11 cellular contexts compared by ENCODE assay signal in the genomic region with DNA sequence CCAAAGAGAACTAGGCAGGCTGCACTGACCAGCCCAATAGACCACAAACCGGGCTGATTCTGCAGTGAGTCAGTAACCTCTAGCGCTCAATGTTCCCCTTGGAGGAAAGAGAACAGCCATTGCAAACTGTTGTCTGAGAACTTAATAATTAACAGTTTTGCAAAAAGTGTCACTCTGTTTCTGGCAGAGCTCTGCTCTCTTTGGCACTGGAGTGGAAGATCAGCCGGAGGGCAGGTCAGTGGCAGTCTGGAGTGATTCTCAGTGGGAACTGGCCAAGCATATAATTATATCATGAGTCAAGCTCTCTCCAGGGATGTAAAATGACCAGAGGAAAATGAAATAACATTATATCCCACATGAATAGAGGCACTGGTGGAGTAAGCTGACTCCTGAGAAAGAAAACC.
A peak's percentile ranks its signal among the peaks of the same experiment; 100 is the strongest.
DNase-seq lines count a peak whose midpoint lies in the region; ATAC-seq, FAIRE-seq and TF ChIP-seq lines count a peak whose summit lies in the region.
"Had no signal": no experiment of that assay in that cellular context is flagged by ENCODE, and none has a peak within 500 bp of the region (broad histone marks: within the 10 kb centered on the region; RNA-seq: fewer than 3 reads in every experiment).

No MANE protein-coding gene starts in this region.

- no peak overlapping the region for H3K4me3 Mint-ChIP-seq in effector memory CD8-positive, alpha-beta T cell

- no peak overlapping the region for H3K9ac ChIP-seq in GM12878 (ENCODE audit: control insufficient read depth, insufficient read depth, low read length)

- H3K4me1 Mint-ChIP-seq in effector memory CD8-positive, alpha-beta T cell (ENCODE audit: low read depth in 2 of 2) = no peaks in the 10 kb centered on the region

- intact Hi-C loops in GM12878 (cut with micrococcal nuclease; ENCODE audit: unreplicated experiment) (no loop called here), tibial artery (cut with DNase I; ENCODE audit: low total_unique reads) (no loop called here)

- FAIRE-seq in GM12878 (lab: Jason Lieb, UNC) = no peak

- 77% methylated on average over 3 of the region's 3 CpGs for WGBS in GM12878 (ENCODE audit: insufficient coverage, insufficient replicate concordance, low lambda C conversion rate, missing lambda C conversion rate)

- H3K9me3 ChIP-seq in GM12878 (replicated peaks; ENCODE audit: control insufficient read depth, insufficient read depth, low read length) (no peaks in the 10 kb centered on the region; the same call in 1 of the 3 replicates), tibial artery (no peaks in the 10 kb centered on the region)
- H3K9me3 ChIP-seq: HAP-1 had no signal

- no peak for TF ChIP-seq RAD21 in GM12878 (IDR thresholded peaks at IDR 0.05; ENCODE audit: insufficient read depth, low read depth, low read length)

- no peaks in the 10 kb centered on the region for H3K36me3 Mint-ChIP-seq in effector memory CD8-positive, alpha-beta T cell (ENCODE audit: insufficient read depth)

- H3K36me3 ChIP-seq in GM12878 (ENCODE audit: control insufficient read depth in 2 of 2, insufficient read depth in 2 of 2, low read length in 1 of 2) (no peaks in the 10 kb centered on the region), kidney epithelial cell (ENCODE audit: control insufficient read depth, insufficient read depth, low read length) (no peaks in the 10 kb centered on the region), tibial artery (no peaks in the 10 kb centered on the region)
- H3K36me3 ChIP-seq: HAP-1 had no signal

- H3K79me2 ChIP-seq in GM12878 (ENCODE audit: control insufficient read depth, insufficient read depth, low read length) = no peaks in the 10 kb centered on the region

- peaks cover 0 to 11% of the 10 kb centered on the region in 2 donors for H3K9me3 Mint-ChIP-seq in effector memory CD8-positive, alpha-beta T cell

- SMC1A ChIA-PET in GM12878 (lab: Charles Lee; ENCODE audit: uncharacterized antibody, unreplicated experiment) = interaction anchor here (1.0 to 2.6 kb wide), 12 partner anchors 19 to 242 kb away, joined by 3 to 10 read pairs (median 4); no protein-coding TSS in a partner anchor

- RAD21 ChIA-PET in GM12878 (lab: Charles Lee; ENCODE audit: unreplicated experiment) = interaction anchor here (0.9 to 1.8 kb wide), 6 partner anchors 13 to 238 kb away, joined by 3 to 6 read pairs (median 3); a partner anchor contains a TSS

- H3K27ac Mint-ChIP-seq in effector memory CD8-positive, alpha-beta T cell = no peak overlapping the region

- H4K20me1 ChIP-seq in GM12878 (ENCODE audit: control insufficient read depth, insufficient read depth) = no peaks in the 10 kb centered on the region

- H3K4me3 ChIP-seq in GM12878 = no peak overlapping the region
- H3K4me3 ChIP-seq in kidney epithelial cell (ENCODE audit: low read depth, low read length) = no peak overlapping the region
- H3K4me3 ChIP-seq in tibial artery = no peak overlapping the region
- H3K4me3 ChIP-seq: dorsolateral prefrontal cortex, HAP-1 had no signal

- peak; percentile 58 for DNase-seq in NCI-H1105 treated with DMSO at 0.1 percent for 48 hours (lab: John Stamatoyannopoulos, UW)
- DNase-seq in NCI-H1105 (lab: John Stamatoyannopoulos, UW) = no peak
- no peak for DNase-seq in GM12878 (ENCODE audit: low read depth, low spot score)
- peak; percentile 96 for DNase-seq in kidney epithelial cell (ENCODE audit: low read depth)
- peak; percentile 47 to 73 for DNase-seq in tibial artery
- no peak for DNase-seq in effector memory CD8-positive, alpha-beta T cell
- no peak for DNase-seq in activated T-cell treated with anti-CD3 and anti-CD28 coated beads for 4 hours
- no peak for DNase-seq in SIG-M5 (lab: John Stamatoyannopoulos, UW)

- no TSS peak for BruUV-seq in GM12878 (replicated peaks; lab: Mats Ljungman, UMichigan)

- H3K4me2 ChIP-seq in GM12878 (ENCODE audit: control insufficient read depth, insufficient read depth) = no peak overlapping the region

- H3K27me3 ChIP-seq in GM12878 (replicated peaks in 1 of 2; ENCODE audit: control insufficient read depth in 2 of 2, insufficient read depth in 2 of 2, low read length in 1 of 2) = no peaks in the 10 kb centered on the region
- H3K27me3 ChIP-seq in kidney epithelial cell (ENCODE audit: control insufficient read depth, insufficient read depth, low read length) = no peaks in the 10 kb centered on the region
- H3K27me3 ChIP-seq in tibial artery = no peaks in the 10 kb centered on the region

- H3K4me1 ChIP-seq in GM12878 (ENCODE audit: control insufficient read depth, insufficient read depth, low read length) (no peaks in the 10 kb centered on the region), tibial artery (peaks cover 0 to 26% (median 6%) of the 10 kb centered on the region in 4 donors)
- H3K4me1 ChIP-seq: HAP-1 had no signal

- H3K27ac ChIP-seq in GM12878 (ENCODE audit: control insufficient read depth, insufficient read depth) (no peak overlapping the region), tibial artery (peak overlapping the region; percentile 37 to 55)
- H3K27ac ChIP-seq: RWPE1 had no signal

- CTCF ChIA-PET in GM12878 (lab: Yijun Ruan, JAX) = interaction anchor here (0.6 to 2.4 kb wide), 10 partner anchors 8 to 270 kb away, joined by 3 to 10 read pairs (median 3); no protein-coding TSS in a partner anchor

- peaks cover 6 to 9% of the 10 kb centered on the region in 2 donors for H3K27me3 Mint-ChIP-seq in effector memory CD8-positive, alpha-beta T cell

- no peak overlapping the region for H2AFZ ChIP-seq in GM12878 (ENCODE audit: control insufficient read depth, low read depth, low read length)

- in situ Hi-C loops in GM12878 (cut with MboI) = no loop called here

- no peak for TF ChIP-seq POLR2A in GM12878 (IDR thresholded peaks at IDR 0.05; ENCODE audit: low read depth, low read length)

- POLR2A ChIA-PET in GM12878 (lab: Charles Lee) = no interaction called here

- ATAC-seq in GM12878 = peak; percentile 58
- ATAC-seq in effector memory CD8-positive, alpha-beta T cell (replicated peaks) = no peak

- TF ChIP-seq EP300 in GM12878 (IDR thresholded peaks at IDR 0.05; ENCODE audit: borderline replicate concordance in 1 of 2, control insufficient read depth in 1 of 2, low read depth in 2 of 2, low read length in 2 of 2) = no peak

- TF ChIP-seq CTCF in GM12878 (IDR thresholded peaks at IDR 0.05 in 2 of 3, conservative IDR thresholded peaks at IDR 0.05 in 1 of 3; ENCODE audit: control insufficient read depth in 2 of 3, extremely low read depth in 1 of 3, insufficient read depth in 1 of 3, low read depth in 3 of 3, low read length in 3 of 3) (no peak), kidney epithelial cell (IDR thresholded peaks at IDR 0.05; ENCODE audit: insufficient read depth, low read length, poor library complexity, severe bottlenecking) (no peak), tibial artery (IDR thresholded peaks at IDR 0.05) (no peak)

TF ChIP-seq in GM12878, 131 proteins besides CTCF, POLR2A, EP300 and RAD21:
- TF ChIP-seq TAF1 (IDR thresholded peaks at IDR 0.05; ENCODE audit: borderline replicate concordance, low read depth, low read length) (no peak), RCOR1 (conservative IDR thresholded peaks at IDR 0.05; ENCODE audit: low read depth, low read length) (no peak), TARDBP (IDR thresholded peaks at IDR 0.05; ENCODE audit: borderline replicate concordance) (no peak), HDAC2 (IDR thresholded peaks at IDR 0.05) (no peak), CEBPB (IDR thresholded peaks at IDR 0.05; ENCODE audit: borderline replicate concordance in 1 of 2, low read depth in 2 of 2, low read length in 2 of 2) (no peak), YBX1 (IDR thresholded peaks at IDR 0.05) (no peak), EED (IDR thresholded peaks at IDR 0.05; ENCODE audit: low read depth) (no peak), FOS (IDR thresholded peaks at IDR 0.05; ENCODE audit: borderline replicate concordance, extremely low read depth, insufficient read length) (no peak)
- TF ChIP-seq, protein P1, sequence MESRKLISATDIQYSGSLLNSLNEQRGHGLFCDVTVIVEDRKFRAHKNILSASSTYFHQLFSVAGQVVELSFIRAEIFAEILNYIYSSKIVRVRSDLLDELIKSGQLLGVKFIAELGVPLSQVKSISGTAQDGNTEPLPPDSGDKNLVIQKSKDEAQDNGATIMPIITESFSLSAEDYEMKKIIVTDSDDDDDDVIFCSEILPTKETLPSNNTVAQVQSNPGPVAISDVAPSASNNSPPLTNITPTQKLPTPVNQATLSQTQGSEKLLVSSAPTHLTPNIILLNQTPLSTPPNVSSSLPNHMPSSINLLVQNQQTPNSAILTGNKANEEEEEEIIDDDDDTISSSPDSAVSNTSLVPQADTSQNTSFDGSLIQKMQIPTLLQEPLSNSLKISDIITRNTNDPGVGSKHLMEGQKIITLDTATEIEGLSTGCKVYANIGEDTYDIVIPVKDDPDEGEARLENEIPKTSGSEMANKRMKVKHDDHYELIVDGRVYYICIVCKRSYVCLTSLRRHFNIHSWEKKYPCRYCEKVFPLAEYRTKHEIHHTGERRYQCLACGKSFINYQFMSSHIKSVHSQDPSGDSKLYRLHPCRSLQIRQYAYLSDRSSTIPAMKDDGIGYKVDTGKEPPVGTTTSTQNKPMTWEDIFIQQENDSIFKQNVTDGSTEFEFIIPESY (IDR thresholded peaks at IDR 0.05) = no peak
- TF ChIP-seq, protein P2, sequence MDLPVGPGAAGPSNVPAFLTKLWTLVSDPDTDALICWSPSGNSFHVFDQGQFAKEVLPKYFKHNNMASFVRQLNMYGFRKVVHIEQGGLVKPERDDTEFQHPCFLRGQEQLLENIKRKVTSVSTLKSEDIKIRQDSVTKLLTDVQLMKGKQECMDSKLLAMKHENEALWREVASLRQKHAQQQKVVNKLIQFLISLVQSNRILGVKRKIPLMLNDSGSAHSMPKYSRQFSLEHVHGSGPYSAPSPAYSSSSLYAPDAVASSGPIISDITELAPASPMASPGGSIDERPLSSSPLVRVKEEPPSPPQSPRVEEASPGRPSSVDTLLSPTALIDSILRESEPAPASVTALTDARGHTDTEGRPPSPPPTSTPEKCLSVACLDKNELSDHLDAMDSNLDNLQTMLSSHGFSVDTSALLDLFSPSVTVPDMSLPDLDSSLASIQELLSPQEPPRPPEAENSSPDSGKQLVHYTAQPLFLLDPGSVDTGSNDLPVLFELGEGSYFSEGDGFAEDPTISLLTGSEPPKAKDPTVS (IDR thresholded peaks at IDR 0.05; ENCODE audit: low read depth, low read length) = no peak
- TF ChIP-seq, protein P3, sequence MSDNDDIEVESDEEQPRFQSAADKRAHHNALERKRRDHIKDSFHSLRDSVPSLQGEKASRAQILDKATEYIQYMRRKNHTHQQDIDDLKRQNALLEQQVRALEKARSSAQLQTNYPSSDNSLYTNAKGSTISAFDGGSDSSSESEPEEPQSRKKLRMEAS (IDR thresholded peaks at IDR 0.05; ENCODE audit: low read depth, low read length) = no peak

Comparison
In these comparisons a context has a peak if more than half of its experiments do, and no peak if none do; other contexts are left out.
1. DNase-seq: peak in NCI-H1105 treated with DMSO at 0.1 percent for 48 hours (single experiment), kidney epithelial cell (single experiment) and tibial artery (2 of 2); none in NCI-H1105 (single experiment), GM12878 (single experiment), effector memory CD8-positive, alpha-beta T cell (0 of 3), activated T-cell treated with anti-CD3 and anti-CD28 coated beads for 4 hours (single experiment) and SIG-M5 (single experiment).